Comparison of ENCODE assay signal across 27 cellular contexts in genomic region chr15:72566973-72567372, GRCh38.
DNase-seq lines count a peak whose midpoint lies in the region; ATAC-seq and TF ChIP-seq lines count a peak whose summit lies in the region.
"Had no signal": no experiment of that assay in that cellular context is flagged by ENCODE, and none has a peak within 500 bp of the region (broad histone marks: within the 10 kb centered on the region; RNA-seq: fewer than 3 reads in every experiment).

No MANE protein-coding gene starts in this region.

- H3K9me3 ChIP-seq in left lung: no peaks in the 10 kb centered on the region
- H3K9me3 ChIP-seq: BLaER1 treated with 17β-estradiol and CSF1 and Interleukin-3, amounts not matched to agents 10 nM and 100 nM; HAP-1; SJSA1 had no signal

- no peak for TF ChIP-seq CTCF in KMS-11 (conservative IDR thresholded peaks at IDR 0.05; ENCODE audit: low read depth, low read length)
- no peak for TF ChIP-seq CTCF in MCF 10A (IDR thresholded peaks at IDR 0.05; ENCODE audit: unreplicated experiment)
- TF ChIP-seq CTCF in left lung (IDR thresholded peaks at IDR 0.05): no peak

- peaks cover 59% of the 10 kb centered on the region for H3K36me3 Mint-ChIP-seq in central memory CD8-positive, alpha-beta T cell (ENCODE audit: insufficient read depth)
- peaks cover 72% of the 10 kb centered on the region for H3K36me3 Mint-ChIP-seq in MCF 10A (ENCODE audit: insufficient read depth, unreplicated experiment)
- peaks cover 47% of the 10 kb centered on the region for H3K36me3 Mint-ChIP-seq in activated CD4-positive, alpha-beta memory T cell treated with anti-CD3 and anti-CD28 coated beads, Interleukin-2, amount 10 ng/mL, durations not matched to agents 7 days and 5 days (ENCODE audit: low read depth)

- DNase-seq in Caki2 (ENCODE audit: low read depth): peak; percentile 41
- no peak for DNase-seq in central memory CD8-positive, alpha-beta T cell (ENCODE audit: low spot score in 2 of 2)
- DNase-seq in kidney glomerular epithelial cell (lab: John Stamatoyannopoulos, UW): peak; percentile 27
- DNase-seq in MCF 10A (ENCODE audit: unreplicated experiment): no peak
- DNase-seq in activated CD4-positive, alpha-beta memory T cell treated with anti-CD3 and anti-CD28 coated beads, Interleukin-2, amount 10 ng/mL, durations not matched to agents 7 days and 5 days: no peak
- DNase-seq in left lung: no peak
- no peak for DNase-seq in mesenteric fat pad (ENCODE audit: low spot score)
- DNase-seq: AML-193; CD4-positive, alpha-beta T cell; COR-L47; DMS 273 treated with DMSO at 0.1 percent for 48 hours; DMS79; EL; GDM1; GM23248; KBM-7; MM.1S; NCI-H2029; NCI-H2227 treated with DMSO at 0.1 percent for 48 hours; NCI-H526 treated with DMSO at 0.1 percent for 48 hours; PC-3; Right ventricle myocardium superior had no signal

- BruUV-seq in MCF 10A (replicated peaks; lab: Mats Ljungman, UMichigan): no TSS peak

- POLR2A ChIA-PET in MCF 10A (lab: Yijun Ruan, JAX): interaction anchor here (0.6 to 2.3 kb wide), 7 partner anchors 9 to 383 kb away, joined by 3 to 7 read pairs (median 3); partner anchors contain the start of gene ARIH1
- POLR2A ChIA-PET in activated CD4-positive, alpha-beta memory T cell treated with anti-CD3 and anti-CD28 coated beads, Interleukin-2, amount 10 ng/mL, durations not matched to agents 7 days and 5 days (lab: Charles Lee): interaction anchor here (1.7 kb wide), 1 partner anchor 16 kb away, joined by 4 read pairs; no protein-coding TSS in a partner anchor

- no peaks in the 10 kb centered on the region for H3K27me3 Mint-ChIP-seq in central memory CD8-positive, alpha-beta T cell
- no peaks in the 10 kb centered on the region for H3K27me3 Mint-ChIP-seq in MCF 10A (ENCODE audit: insufficient read depth, unreplicated experiment)
- no peaks in the 10 kb centered on the region for H3K27me3 Mint-ChIP-seq in activated CD4-positive, alpha-beta memory T cell treated with anti-CD3 and anti-CD28 coated beads, Interleukin-2, amount 10 ng/mL, durations not matched to agents 7 days and 5 days
- H3K27me3 Mint-ChIP-seq: CD4-positive, alpha-beta T cell had no signal

- no peaks in the 10 kb centered on the region for H4K20me1 ChIP-seq in KMS-11 (ENCODE audit: insufficient read depth)

- no peak overlapping the region for H3K9ac ChIP-seq in KMS-11
- H3K9ac ChIP-seq: BLaER1 treated with 17β-estradiol and CSF1 and Interleukin-3, amounts not matched to agents 10 nM and 100 nM; GM23248 had no signal

- H3K27ac ChIP-seq in KMS-11 (no peak overlapping the region), left lung (no peak overlapping the region)
- H3K27ac ChIP-seq: BLaER1 treated with 17β-estradiol and CSF1 and Interleukin-3, amounts not matched to agents 10 nM and 100 nM; GM23248; SJSA1 had no signal

- H3K4me3 ChIP-seq in KMS-11 (IDR thresholded peaks at IDR 0.05; ENCODE audit: insufficient read depth, low read depth, low read length) (no peak overlapping the region), left lung (no peak overlapping the region)
- H3K4me3 ChIP-seq: BLaER1 treated with 17β-estradiol and CSF1 and Interleukin-3, amounts not matched to agents 10 nM and 100 nM; GM12878; GM23248; HAP-1; SJSA1 had no signal

- H3K4me2 ChIP-seq in KMS-11: peak overlapping the region; percentile 6; the same call in 1 of the 2 replicates
- H3K4me2 ChIP-seq: BLaER1 treated with 17β-estradiol and CSF1 and Interleukin-3, amounts not matched to agents 10 nM and 100 nM had no signal

- no peaks in the 10 kb centered on the region for H3K9me3 Mint-ChIP-seq in central memory CD8-positive, alpha-beta T cell
- no peaks in the 10 kb centered on the region for H3K9me3 Mint-ChIP-seq in MCF 10A (ENCODE audit: unreplicated experiment)
- no peaks in the 10 kb centered on the region for H3K9me3 Mint-ChIP-seq in activated CD4-positive, alpha-beta memory T cell treated with anti-CD3 and anti-CD28 coated beads, Interleukin-2, amount 10 ng/mL, durations not matched to agents 7 days and 5 days
- H3K9me3 Mint-ChIP-seq: CD4-positive, alpha-beta T cell had no signal

- no peak for ATAC-seq in central memory CD8-positive, alpha-beta T cell (replicated peaks; ENCODE audit: extremely low read depth, poor library complexity, severe bottlenecking)
- ATAC-seq in left lung: no peak
- ATAC-seq: GM12878, PC-3 had no signal

- CTCF ChIA-PET in MCF 10A (lab: Yijun Ruan, JAX): interaction anchor here (0.7 to 0.9 kb wide), 2 partner anchors 16 to 1388 kb away, joined by 3 to 5 read pairs; no protein-coding TSS in a partner anchor
- CTCF ChIA-PET in activated CD4-positive, alpha-beta memory T cell treated with anti-CD3 and anti-CD28 coated beads, Interleukin-2, amount 10 ng/mL, durations not matched to agents 7 days and 5 days (lab: Charles Lee): no interaction called here

- H3K36me3 ChIP-seq in KMS-11 (ENCODE audit: insufficient read depth): no peaks in the 10 kb centered on the region
- H3K36me3 ChIP-seq in left lung: peaks cover 0 to 83% of the 10 kb centered on the region in 2 donors

- H2AFZ ChIP-seq in KMS-11 (ENCODE audit: low read depth): no peak overlapping the region
- H2AFZ ChIP-seq: GM23248 had no signal

- intact Hi-C loops in MCF 10A (cut with micrococcal nuclease): no loop called here
- intact Hi-C loops in left lung (cut with DNase I): no loop called here

- no peaks in the 10 kb centered on the region for H3K79me2 ChIP-seq in KMS-11 (ENCODE audit: insufficient read depth, low read depth)

- peak overlapping the region; percentile 35 for H3K27ac Mint-ChIP-seq in central memory CD8-positive, alpha-beta T cell (ENCODE audit: low read depth)
- no peak overlapping the region for H3K27ac Mint-ChIP-seq in MCF 10A (ENCODE audit: low read depth, unreplicated experiment)
- no peak overlapping the region for H3K27ac Mint-ChIP-seq in activated CD4-positive, alpha-beta memory T cell treated with anti-CD3 and anti-CD28 coated beads, Interleukin-2, amount 10 ng/mL, durations not matched to agents 7 days and 5 days
- H3K27ac Mint-ChIP-seq: CD4-positive, alpha-beta T cell had no signal

- no peak overlapping the region for H3K4me3 Mint-ChIP-seq in central memory CD8-positive, alpha-beta T cell
- H3K4me3 Mint-ChIP-seq in MCF 10A (ENCODE audit: unreplicated experiment): no peak overlapping the region
- H3K4me3 Mint-ChIP-seq in activated CD4-positive, alpha-beta memory T cell treated with anti-CD3 and anti-CD28 coated beads, Interleukin-2, amount 10 ng/mL, durations not matched to agents 7 days and 5 days: no peak overlapping the region
- H3K4me3 Mint-ChIP-seq: CD4-positive, alpha-beta T cell had no signal

- no peaks in the 10 kb centered on the region for H3K4me1 Mint-ChIP-seq in central memory CD8-positive, alpha-beta T cell
- no peaks in the 10 kb centered on the region for H3K4me1 Mint-ChIP-seq in MCF 10A (ENCODE audit: insufficient read depth, unreplicated experiment)
- peaks cover 10% of the 10 kb centered on the region for H3K4me1 Mint-ChIP-seq in activated CD4-positive, alpha-beta memory T cell treated with anti-CD3 and anti-CD28 coated beads, Interleukin-2, amount 10 ng/mL, durations not matched to agents 7 days and 5 days

- no peaks in the 10 kb centered on the region for H3K27me3 ChIP-seq in KMS-11 (ENCODE audit: insufficient read depth, low read depth)
- H3K27me3 ChIP-seq in left lung: no peaks in the 10 kb centered on the region
- H3K27me3 ChIP-seq: BLaER1 treated with 17β-estradiol and CSF1 and Interleukin-3, amounts not matched to agents 10 nM and 100 nM; SJSA1 had no signal

- in situ Hi-C loops in Caki2 (cut with HindIII; ENCODE audit: low pct_unique_long_range_greater_than_20kb, low sequenced_read_pairs): no loop called here

- H3K4me1 ChIP-seq in KMS-11 (ENCODE audit: low read depth, poor library complexity, severe bottlenecking) (peaks cover 11% of the 10 kb centered on the region), left lung (peaks cover 0 to 18% of the 10 kb centered on the region in 2 donors)
- H3K4me1 ChIP-seq: HAP-1, SJSA1 had no signal

Comparison
In these comparisons a context has a peak if more than half of its experiments do, and no peak if none do; other contexts are left out.
1. DNase-seq: peak in Caki2 (single experiment) and kidney glomerular epithelial cell (single experiment); none in central memory CD8-positive, alpha-beta T cell (0 of 2), MCF 10A (single experiment), activated CD4-positive, alpha-beta memory T cell treated with anti-CD3 and anti-CD28 coated beads, Interleukin-2, amount 10 ng/mL, durations not matched to agents 7 days and 5 days (single experiment), left lung (0 of 2) and mesenteric fat pad (single experiment).